1 cellular context compared by ENCODE assay signal in genomic region chr3:57227204-57227929, GRCh38.
A peak's percentile ranks its signal among the peaks of the same experiment; 100 is the strongest.
TF ChIP-seq lines count a peak whose summit lies in the region.

Gene APPL1 (plus strand): TSS chr3:57227729. CDS start chr3:57227884, 155 bp downstream.

TF ChIP-seq in HEK293, 187 proteins besides CTCF, POLR2A, EP300 and RAD21 (continued from another document and continues in another):
- no peak for TF ChIP-seq ZNF280C (tag by site-specific recombination; IDR thresholded peaks at IDR 0.05)
- no peak for TF ChIP-seq AEBP2 (tag by site-specific recombination; IDR thresholded peaks at IDR 0.05; ENCODE audit: borderline replicate concordance)
- TF ChIP-seq ZNF311 (tag by site-specific recombination; IDR thresholded peaks at IDR 0.05; ENCODE audit: borderline replicate concordance): no peak
- TF ChIP-seq GFI1B (tag by site-specific recombination; IDR thresholded peaks at IDR 0.05): no peak
- TF ChIP-seq HOXA7 (CRISPR knock-in tag; IDR thresholded peaks at IDR 0.05; ENCODE audit: borderline replicate concordance): no peak
- TF ChIP-seq ZNF645 (tag by site-specific recombination; IDR thresholded peaks at IDR 0.05): no peak
- TF ChIP-seq SP7 (tag by site-specific recombination; IDR thresholded peaks at IDR 0.05): peak; percentile 59
- TF ChIP-seq MZF1 (tag by site-specific recombination; IDR thresholded peaks at IDR 0.05; ENCODE audit: borderline replicate concordance): no peak; the same call in 1 of the 2 replicates
- TF ChIP-seq ZSCAN4 (tag by site-specific recombination; IDR thresholded peaks at IDR 0.05): no peak
- no peak for TF ChIP-seq GLI4 (tag by site-specific recombination; IDR thresholded peaks at IDR 0.05)
- TF ChIP-seq PRDM1 (tag by site-specific recombination; IDR thresholded peaks at IDR 0.05): 0 out of 2 replicates have a peak, but pooled peaks have one; percentile 29
- no peak for TF ChIP-seq ZNF433 (tag by site-specific recombination; IDR thresholded peaks at IDR 0.05; ENCODE audit: low read depth)
- no peak for TF ChIP-seq ZNF830 (tag by site-specific recombination; IDR thresholded peaks at IDR 0.05; ENCODE audit: low read depth)
- peak; percentile 31; the same call in 1 of the 2 replicates for TF ChIP-seq ZNF76 (tag by site-specific recombination; IDR thresholded peaks at IDR 0.05; ENCODE audit: borderline replicate concordance, low read depth)
- no peak for TF ChIP-seq ZNF580 (tag by site-specific recombination; IDR thresholded peaks at IDR 0.05)
- no peak for TF ChIP-seq ZNF302 (tag by site-specific recombination; IDR thresholded peaks at IDR 0.05; ENCODE audit: low read depth)
- TF ChIP-seq ZNF473 (tag by site-specific recombination; IDR thresholded peaks at IDR 0.05): no peak
- no peak for TF ChIP-seq ZBTB1 (tag by site-specific recombination; IDR thresholded peaks at IDR 0.05)
- TF ChIP-seq TCF7L2 (IDR thresholded peaks at IDR 0.05; ENCODE audit: borderline replicate concordance, low read depth, low read length): no peak
- no peak for TF ChIP-seq MYNN (tag by site-specific recombination; IDR thresholded peaks at IDR 0.05; ENCODE audit: borderline replicate concordance)
- no peak; the same call in 1 of the 2 replicates for TF ChIP-seq ELK4 (IDR thresholded peaks at IDR 0.05; ENCODE audit: borderline replicate concordance, low read depth, low read length)
- TF ChIP-seq ZBTB48 (tag by site-specific recombination; IDR thresholded peaks at IDR 0.05): no peak
- no peak for TF ChIP-seq ZNF777 (tag by site-specific recombination; IDR thresholded peaks at IDR 0.05; ENCODE audit: borderline replicate concordance)
- TF ChIP-seq ZSCAN18 (tag by site-specific recombination; IDR thresholded peaks at IDR 0.05): no peak
- no peak for TF ChIP-seq ZNF404 (tag by site-specific recombination; IDR thresholded peaks at IDR 0.05)
- TF ChIP-seq PATZ1 (tag by site-specific recombination; IDR thresholded peaks at IDR 0.05): no peak
- no peak for TF ChIP-seq ZNF529 (tag by site-specific recombination; IDR thresholded peaks at IDR 0.05; ENCODE audit: insufficient replicate concordance)
- no peak for TF ChIP-seq ZNF341 (tag by site-specific recombination; IDR thresholded peaks at IDR 0.05; ENCODE audit: low read depth)
- no peak for TF ChIP-seq ZNF747 (tag by site-specific recombination; IDR thresholded peaks at IDR 0.05)
- TF ChIP-seq INSM2 (tag by site-specific recombination; IDR thresholded peaks at IDR 0.05): no peak
- no peak for TF ChIP-seq ZNF843 (tag by site-specific recombination; IDR thresholded peaks at IDR 0.05)
- TF ChIP-seq YY1 (tag by site-specific recombination; IDR thresholded peaks at IDR 0.05): no peak
- no peak for TF ChIP-seq ZNF266 (tag by site-specific recombination; IDR thresholded peaks at IDR 0.05; ENCODE audit: low read depth)
- no peak for TF ChIP-seq ZBTB44 (tag by site-specific recombination; IDR thresholded peaks at IDR 0.05)
- TF ChIP-seq ZNF354C (tag by site-specific recombination; IDR thresholded peaks at IDR 0.05; ENCODE audit: borderline replicate concordance, low read depth): no peak
- TF ChIP-seq ZNF626 (tag by site-specific recombination; IDR thresholded peaks at IDR 0.05): no peak
- TF ChIP-seq ZNF701 (tag by site-specific recombination; IDR thresholded peaks at IDR 0.05): no peak
- no peak for TF ChIP-seq ZNF488 (tag by site-specific recombination; IDR thresholded peaks at IDR 0.05)
- no peak for TF ChIP-seq ZNF560 (tag by site-specific recombination; IDR thresholded peaks at IDR 0.05; ENCODE audit: borderline replicate concordance)
- no peak for TF ChIP-seq ZNF114 (tag by site-specific recombination; IDR thresholded peaks at IDR 0.05)
- no peak for TF ChIP-seq ZNF791 (tag by site-specific recombination; IDR thresholded peaks at IDR 0.05)
- TF ChIP-seq SETDB1 (IDR thresholded peaks at IDR 0.05; ENCODE audit: insufficient read length, low read length): no peak
- TF ChIP-seq TRIM28 (IDR thresholded peaks at IDR 0.05; ENCODE audit: borderline replicate concordance, low read length): no peak
- no peak for TF ChIP-seq ZNF211 (tag by site-specific recombination; IDR thresholded peaks at IDR 0.05; ENCODE audit: low read depth)
- no peak for TF ChIP-seq BCL11A (tag by site-specific recombination; IDR thresholded peaks at IDR 0.05; ENCODE audit: low read depth)
- TF ChIP-seq ZNF707 (tag by site-specific recombination; IDR thresholded peaks at IDR 0.05): no peak
- no peak for TF ChIP-seq ZNF26 (tag by site-specific recombination; IDR thresholded peaks at IDR 0.05)
- peak; percentile 88 for TF ChIP-seq ZBTB8A (tag by site-specific recombination; IDR thresholded peaks at IDR 0.05)
- no peak for TF ChIP-seq BCL11B (tag by site-specific recombination; IDR thresholded peaks at IDR 0.05; ENCODE audit: low read depth)
- TF ChIP-seq ZNF677 (tag by site-specific recombination; IDR thresholded peaks at IDR 0.05): no peak
- TF ChIP-seq ZNF416 (tag by site-specific recombination; IDR thresholded peaks at IDR 0.05): no peak
